ENCODE assay signal across 19 cellular contexts in the genomic region with DNA sequence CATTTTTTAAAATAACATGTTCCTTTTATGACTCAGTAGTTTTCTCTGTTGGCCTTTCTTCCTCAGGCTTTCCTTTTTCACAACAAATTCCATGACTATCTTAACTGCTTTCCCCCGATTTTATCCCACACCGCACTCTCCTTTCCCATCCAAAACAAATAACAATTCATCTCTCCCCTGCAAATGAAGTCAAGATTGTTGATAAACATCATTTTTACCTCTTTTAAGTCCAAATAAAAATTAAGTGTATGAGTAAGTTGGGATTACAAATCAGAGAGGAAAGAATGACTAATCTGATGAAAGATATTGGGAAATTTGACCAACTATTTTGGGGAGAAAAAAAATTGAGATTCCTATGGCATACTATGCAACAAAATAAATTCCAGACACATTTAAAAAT. TPM values are rescaled to one million over a fixed set of nuclear protein-coding genes. Genes with fewer than 3 reads are reported as not detected.
DNase-seq lines count a peak whose midpoint lies in the region; ATAC-seq, FAIRE-seq and TF ChIP-seq lines count a peak whose summit lies in the region.
"Had no signal": no experiment of that assay in that cellular context is flagged by ENCODE, and none has a peak within 500 bp of the region (broad histone marks: within the 10 kb centered on the region; RNA-seq: fewer than 3 reads in every experiment).

No MANE protein-coding gene starts in this region.

- H4K20me1 ChIP-seq in SK-N-SH (ENCODE audit: insufficient read depth) (no peaks in the 10 kb centered on the region), endothelial cell of umbilical vein (replicated peaks; ENCODE audit: control insufficient read depth, extremely low read depth, insufficient read depth, low read length) (no peaks in the 10 kb centered on the region)

- no peaks in the 10 kb centered on the region for H3K9me1 ChIP-seq in endothelial cell of umbilical vein (replicated peaks; ENCODE audit: control insufficient read depth, extremely low read depth, insufficient read depth, low read length)

- ATAC-seq in HG02885 (IDR thresholded peaks at IDR 0.05; ENCODE audit: poor library complexity, unreplicated experiment) (no peak), HG03280 (IDR thresholded peaks at IDR 0.05; ENCODE audit: unreplicated experiment) (no peak), GM18505 (IDR thresholded peaks at IDR 0.05; ENCODE audit: unreplicated experiment) (no peak)
- ATAC-seq: activated naive CD4-positive, alpha-beta T cell treated with anti-CD3 and anti-CD28 coated beads, Interleukin-2, amount 50 U/mL, for 72 hours; pancreas had no signal

- H3K27me3 ChIP-seq in SK-N-SH (ENCODE audit: insufficient read depth) = no peaks in the 10 kb centered on the region
- H3K27me3 ChIP-seq in endothelial cell of umbilical vein (ENCODE audit: control insufficient read depth in 2 of 2, insufficient read depth in 2 of 2, low read length in 2 of 2) = no peaks in the 10 kb centered on the region
- H3K27me3 ChIP-seq: pancreas had no signal

- no peak for TF ChIP-seq RAD21 in SK-N-SH (IDR thresholded peaks at IDR 0.05; ENCODE audit: low read length)

- TF ChIP-seq CTCF in SK-N-SH (IDR thresholded peaks at IDR 0.05) (no peak), endothelial cell of umbilical vein (IDR thresholded peaks at IDR 0.05; ENCODE audit: extremely low read depth in 1 of 2, insufficient read depth in 1 of 2, low read depth in 1 of 2, low read length in 2 of 2) (no peak)

- peak overlapping the region in 1 of 2 experiments; percentile 82; a peak in 2 of 4 replicates for H3K27ac ChIP-seq in SK-N-SH (ENCODE audit: low read depth in 2 of 2, low read length in 1 of 2)
- H3K27ac ChIP-seq in endothelial cell of umbilical vein (ENCODE audit: insufficient read depth, low read depth, low read length) = peak overlapping the region; percentile 57
- H3K27ac ChIP-seq: pancreas, RWPE1 had no signal

- H3F3A ChIP-seq in SK-N-SH (replicated peaks; ENCODE audit: insufficient read depth) = peaks cover 16% of the 10 kb centered on the region

- dilution Hi-C loops in endothelial cell of umbilical vein (cut with MboI; ENCODE audit: extremely low pct_ligation_motif_present, low sequenced_read_pairs) = no loop called here

- CTCF ChIA-PET in SK-N-SH (lab: Yijun Ruan, JAX) = no interaction called here
- CTCF ChIA-PET in endothelial cell of umbilical vein (lab: Charles Lee) = interaction anchor here (1.1 to 1.2 kb wide), 2 partner anchors 12 to 742 kb away, joined by 4 to 5 read pairs; no protein-coding TSS in a partner anchor

- H3K9me2 ChIP-seq in SK-N-SH = no peaks in the 10 kb centered on the region

- H3K79me2 ChIP-seq in SK-N-SH (ENCODE audit: insufficient read depth) = no peaks in the 10 kb centered on the region
- no peaks in the 10 kb centered on the region for H3K79me2 ChIP-seq in endothelial cell of umbilical vein (ENCODE audit: control insufficient read depth, insufficient read depth, low read length)

- H3K36me3 ChIP-seq in SK-N-SH (replicated peaks in 1 of 2; ENCODE audit: control insufficient read depth in 1 of 2, insufficient read depth in 2 of 2, low read length in 1 of 2) = no peaks in the 10 kb centered on the region
- no peaks in the 10 kb centered on the region for H3K36me3 ChIP-seq in endothelial cell of umbilical vein (ENCODE audit: control insufficient read depth in 2 of 2, extremely low read depth in 1 of 2, insufficient read depth in 2 of 2, low read length in 2 of 2)
- H3K36me3 ChIP-seq: HAP-1, pancreas had no signal

- intact Hi-C loops in endothelial cell of umbilical vein (cut with micrococcal nuclease) = loop anchor here (2.0 to 5.0 kb wide), 4 partner anchors 71 to 1053 kb away; partner anchors contain the start of gene STX17

- FAIRE-seq in endothelial cell of umbilical vein (lab: Jason Lieb, UNC) = peak; percentile 78
- FAIRE-seq: GM18507, HTR-8/SVneo, pancreas had no signal

- TF ChIP-seq POLR2A in endothelial cell of umbilical vein (IDR thresholded peaks at IDR 0.05; ENCODE audit: low read depth, low read length) (no peak), GM18505 (IDR thresholded peaks at IDR 0.05; ENCODE audit: borderline replicate concordance, extremely low read depth, insufficient read depth, insufficient read length) (no peak)

- H2AFZ ChIP-seq in SK-N-SH (ENCODE audit: low read depth) (no peak overlapping the region), endothelial cell of umbilical vein (ENCODE audit: low read depth, low read length) (no peak overlapping the region)

- BruUV-seq in endothelial cell of umbilical vein (replicated peaks; lab: Mats Ljungman, UMichigan) = no TSS peak

- H3K4me3 ChIP-seq in SK-N-SH (ENCODE audit: low read depth in 2 of 2, low read length in 1 of 2) (no peak overlapping the region), endothelial cell of umbilical vein (replicated peaks in 1 of 3; ENCODE audit: insufficient read depth in 1 of 3, low read depth in 1 of 3, low read length in 3 of 3) (no peak overlapping the region), skeletal muscle cell (ENCODE audit: low read depth, low read length) (no peak overlapping the region)
- H3K4me3 ChIP-seq: HAP-1, pancreas, skin epidermis had no signal

- 0 out of 2 replicates have a peak overlapping the region, but pooled peaks have one; percentile 11 for H3K4me2 ChIP-seq in SK-N-SH
- peak overlapping the region; percentile 27 for H3K4me2 ChIP-seq in endothelial cell of umbilical vein (ENCODE audit: insufficient read depth, low read length)

- TF ChIP-seq EP300 in SK-N-SH (IDR thresholded peaks at IDR 0.05; ENCODE audit: borderline replicate concordance in 1 of 2, low read depth in 1 of 2, low read length in 1 of 2) = peak in 1 of 2 experiments; percentile 88; a peak in 2 of 4 replicates

- H3K4me1 ChIP-seq in SK-N-SH (ENCODE audit: control insufficient read depth in 1 of 2, insufficient read depth in 2 of 2, low read depth in 1 of 2, low read length in 1 of 2) (peaks cover 0 to 3% of the 10 kb centered on the region in 2 experiments; a peak in 1 of 4 replicates), endothelial cell of umbilical vein (ENCODE audit: control insufficient read depth, extremely low read depth, insufficient read depth, low read length) (peaks cover 20% of the 10 kb centered on the region)
- H3K4me1 ChIP-seq: HAP-1 had no signal

- WGBS in SK-N-SH (ENCODE audit: low lambda C conversion rate) = 4% methylated on average over 2 of the region's 2 CpGs

- no peak overlapping the region for H3K9ac ChIP-seq in SK-N-SH
- no peak overlapping the region for H3K9ac ChIP-seq in endothelial cell of umbilical vein (replicated peaks; ENCODE audit: extremely low read depth, insufficient read depth, low read length)

- POLR2A ChIA-PET in SK-N-SH (lab: Yijun Ruan, JAX) (no interaction called here), endothelial cell of umbilical vein (lab: Charles Lee) (no interaction called here)

- DNase-seq in EH (ENCODE audit: low read depth) (peak; percentile 96), SK-N-SH (no peak), endothelial cell of umbilical vein (ENCODE audit: low read depth, low spot score) (peak; percentile 74), skeletal muscle cell (ENCODE audit: low read depth) (peak; percentile 51)
- DNase-seq: C1 segment of cervical spinal cord; NCI-H1694; NCI-H345; pancreas; stimulated activated CD4-positive, alpha-beta T cell treated with anti-CD3 and anti-CD28 coated beads, Interleukin-4, amount 100 ng/mL, for 4 hours; stimulated activated CD8-positive, alpha-beta memory T cell treated with anti-CD3 and anti-CD28 coated beads, Interleukin-4, amount 100 ng/mL, for 48 hours had no signal

- no peaks in the 10 kb centered on the region for H3K9me3 ChIP-seq in SK-N-SH
- no peaks in the 10 kb centered on the region for H3K9me3 ChIP-seq in endothelial cell of umbilical vein (replicated peaks; ENCODE audit: control insufficient read depth, insufficient read depth, low read length)
- H3K9me3 ChIP-seq: HAP-1, pancreas had no signal

TF ChIP-seq in SK-N-SH, 30 proteins besides CTCF, POLR2A, EP300 and RAD21 (continues in another document):
- TF ChIP-seq MEF2A (IDR thresholded peaks at IDR 0.05; ENCODE audit: borderline replicate concordance, low read depth) (peak; percentile 69), FOXJ3 (CRISPR knock-in tag; IDR thresholded peaks at IDR 0.05) (no peak), CHD2 (IDR thresholded peaks at IDR 0.05; ENCODE audit: low read length, partially characterized antibody) (no peak)

TF ChIP-seq in endothelial cell of umbilical vein, 7 proteins besides CTCF, POLR2A, EP300 and RAD21:
- TF ChIP-seq GATA2 (IDR thresholded peaks at IDR 0.05; ENCODE audit: insufficient read depth, insufficient read length, low read depth, low read length) (peak; percentile 92), JUN (IDR thresholded peaks at IDR 0.05; ENCODE audit: borderline replicate concordance, insufficient read depth, insufficient read length, low read depth) (peak; percentile 55), POLR2AphosphoS5 (IDR thresholded peaks at IDR 0.05; ENCODE audit: insufficient read depth, low read depth, low read length) (no peak)

RNA-seq across cellular contexts. Expression of gene SEC61B, which starts 47.3 kb away (rescaled TPM):
- polyA plus RNA-seq in SK-N-SH (2012; rRNA removed) (154 and 174 TPM in 2 replicates), endothelial cell of umbilical vein (528 and 594 TPM in 2 replicates)
- polyA plus RNA-seq in SK-N-SH (2012; cell fraction: cytosol; rRNA removed) = 165 and 169 TPM in 2 replicates
- 63.5 and 75.2 TPM in 2 replicates for polyA plus RNA-seq in SK-N-SH (2012; cell fraction: nucleus; rRNA removed)
- 241 and 242 TPM in 2 replicates for total RNA-seq in endothelial cell of umbilical vein
- polyA plus RNA-seq in endothelial cell of umbilical vein (2011; cell fraction: cytosol; rRNA removed) = 403 and 404 TPM in 2 replicates
- polyA plus RNA-seq in endothelial cell of umbilical vein (2011; cell fraction: nucleus; rRNA removed) = 121 and 124 TPM in 2 replicates
- polyA plus RNA-seq in endothelial cell of umbilical vein (2012) = 464 and 482 TPM in 2 replicates
- 98.5 and 98.6 TPM in 2 replicates for polyA minus RNA-seq in endothelial cell of umbilical vein
- 29.8 TPM for polyA minus RNA-seq in endothelial cell of umbilical vein (2011; cell fraction: cytosol; rRNA and poly(A)+ RNA removed)
- polyA minus RNA-seq in endothelial cell of umbilical vein (2011; cell fraction: nucleus; rRNA and poly(A)+ RNA removed) = 48.2 and 54.3 TPM in 2 replicates

RNA-seq across cellular contexts. Expression of gene ALG2, which starts 47.7 kb away (rescaled TPM):
- 31.6 and 35.6 TPM in 2 replicates for polyA plus RNA-seq in SK-N-SH (2012; rRNA removed)
- 33.3 and 33.7 TPM in 2 replicates for polyA plus RNA-seq in SK-N-SH (2012; cell fraction: cytosol; rRNA removed)
- 29.3 and 39.1 TPM in 2 replicates for polyA plus RNA-seq in SK-N-SH (2012; cell fraction: nucleus; rRNA removed)
- total RNA-seq in endothelial cell of umbilical vein = 31.4 and 32.4 TPM in 2 replicates
- 40.7 and 42.7 TPM in 2 replicates for polyA plus RNA-seq in endothelial cell of umbilical vein
- polyA plus RNA-seq in endothelial cell of umbilical vein (2011; cell fraction: cytosol; rRNA removed) = 36.8 and 44.7 TPM in 2 replicates
- 32.5 and 36.5 TPM in 2 replicates for polyA plus RNA-seq in endothelial cell of umbilical vein (2011; cell fraction: nucleus; rRNA removed)
- polyA plus RNA-seq in endothelial cell of umbilical vein (2012) = 39.0 TPM in 2 replicates
- polyA minus RNA-seq in endothelial cell of umbilical vein = 39.9 and 45.5 TPM in 2 replicates
- polyA minus RNA-seq in endothelial cell of umbilical vein (2011; cell fraction: cytosol; rRNA and poly(A)+ RNA removed) = 21.3 TPM
- 26.2 and 29.1 TPM in 2 replicates for polyA minus RNA-seq in endothelial cell of umbilical vein (2011; cell fraction: nucleus; rRNA and poly(A)+ RNA removed)
